ENCODE assay signal across 28 cellular contexts in the genomic region with DNA sequence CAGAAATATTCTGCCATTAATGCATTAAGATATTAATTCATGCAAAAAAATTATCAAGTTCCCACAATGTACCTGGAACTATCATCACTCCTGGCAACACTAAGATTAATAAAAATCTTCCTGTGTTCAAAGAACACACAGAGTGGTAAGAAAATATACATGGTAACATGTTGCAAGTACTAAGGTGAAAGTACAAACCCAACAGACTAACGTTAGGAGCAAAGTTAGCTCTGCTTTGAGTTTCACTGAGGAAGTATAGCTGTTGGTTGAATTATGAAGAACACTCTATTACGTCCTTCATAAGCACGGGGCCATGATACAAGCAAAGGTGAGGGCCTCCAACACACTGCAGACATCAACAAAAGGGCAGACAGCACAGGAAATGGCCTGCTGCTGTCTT.
"Had no signal": no experiment of that assay in that cellular context is flagged by ENCODE, and none has a peak within 500 bp of the region (broad histone marks: within the 10 kb centered on the region; RNA-seq: fewer than 3 reads in every experiment).

No MANE protein-coding gene starts in this region.

- H3K9ac ChIP-seq: KMS-11 had no signal

- H3K4me3 ChIP-seq: adrenal gland, SK-N-MC had no signal

- H3K27me3 ChIP-seq: adrenal gland had no signal

- H3K9me3 Mint-ChIP-seq: activated CD4-positive, alpha-beta memory T cell treated with anti-CD3 and anti-CD28 coated beads for 36 hours; activated naive CD8-positive, alpha-beta T cell treated with anti-CD3 and anti-CD28 coated beads, Interleukin-2, amount 10 ng/mL, durations not matched to agents 7 days and 5 days; T-cell had no signal

- H3K27ac Mint-ChIP-seq: activated CD4-positive, alpha-beta memory T cell treated with anti-CD3 and anti-CD28 coated beads for 36 hours; activated naive CD8-positive, alpha-beta T cell treated with anti-CD3 and anti-CD28 coated beads, Interleukin-2, amount 10 ng/mL, durations not matched to agents 7 days and 5 days; activated T-helper 1 cell treated with anti-CD3 and anti-CD28 coated beads, Interleukin-12 subunit alpha, Interleukin-12 subunit beta, Interleukin-2, Interleukin-4 antibody, amounts not matched to agents 30 ng/mL and 10 ng/mL and 1 ng/mL, durations not matched to agents 14 hours and 24 hours and 36 hours had no signal

- DNase-seq: activated CD4-positive, alpha-beta memory T cell treated with anti-CD3 and anti-CD28 coated beads for 36 hours; activated CD4-positive, alpha-beta T cell treated with anti-CD3 and anti-CD28 coated beads for 4 hours; activated CD8-positive, alpha-beta memory T cell treated with anti-CD3 and anti-CD28 coated beads, Interleukin-2, amount 50 U/mL, for 4 hours; activated effector memory CD4-positive, alpha-beta T cell treated with Interleukin-2 at 50 U/mL for 16 hours; activated naive CD4-positive, alpha-beta T cell; activated naive CD8-positive, alpha-beta T cell treated with anti-CD3 and anti-CD28 coated beads, Interleukin-2, amount 10 ng/mL, durations not matched to agents 7 days and 5 days; adrenal gland; anterior cingulate cortex; cerebellar nuclear complex; MM.1S; NCI-H1105; NCI-H1436; NCI-H1694 treated with DMSO at 0.1 percent for 48 hours; NCI-H2029 treated with DMSO at 0.1 percent for 48 hours; NCI-H345; NCI-H510A treated with DMSO at 0.1 percent for 48 hours; NCI-H69; NK-92 treated with Interleukin-12 subunit alpha and Interleukin-12 subunit beta, amount 100 ng/mL, for 24 hours; OCI-M1; RPMI8226; T-cell; T-helper 2 cell had no signal

- H3K4me3 Mint-ChIP-seq: activated CD4-positive, alpha-beta memory T cell treated with anti-CD3 and anti-CD28 coated beads for 36 hours; activated naive CD8-positive, alpha-beta T cell treated with anti-CD3 and anti-CD28 coated beads, Interleukin-2, amount 10 ng/mL, durations not matched to agents 7 days and 5 days; activated T-helper 1 cell treated with anti-CD3 and anti-CD28 coated beads, Interleukin-12 subunit alpha, Interleukin-12 subunit beta, Interleukin-2, Interleukin-4 antibody, amounts not matched to agents 30 ng/mL and 10 ng/mL and 1 ng/mL, durations not matched to agents 14 hours and 24 hours and 36 hours; T-cell had no signal

- H3K27ac ChIP-seq: adrenal gland, KMS-11, SK-N-MC, VCaP had no signal

- H3K4me2 ChIP-seq: KMS-11 had no signal

- H3K9me3 ChIP-seq: adrenal gland had no signal

- H3K27me3 Mint-ChIP-seq: activated CD4-positive, alpha-beta memory T cell treated with anti-CD3 and anti-CD28 coated beads for 36 hours; activated naive CD8-positive, alpha-beta T cell treated with anti-CD3 and anti-CD28 coated beads, Interleukin-2, amount 10 ng/mL, durations not matched to agents 7 days and 5 days; T-cell had no signal

- ATAC-seq: Panc1, Right ventricle myocardium inferior, T-cell had no signal
